Comparison of ENCODE assay signal across 28 cellular contexts in the genomic region with DNA sequence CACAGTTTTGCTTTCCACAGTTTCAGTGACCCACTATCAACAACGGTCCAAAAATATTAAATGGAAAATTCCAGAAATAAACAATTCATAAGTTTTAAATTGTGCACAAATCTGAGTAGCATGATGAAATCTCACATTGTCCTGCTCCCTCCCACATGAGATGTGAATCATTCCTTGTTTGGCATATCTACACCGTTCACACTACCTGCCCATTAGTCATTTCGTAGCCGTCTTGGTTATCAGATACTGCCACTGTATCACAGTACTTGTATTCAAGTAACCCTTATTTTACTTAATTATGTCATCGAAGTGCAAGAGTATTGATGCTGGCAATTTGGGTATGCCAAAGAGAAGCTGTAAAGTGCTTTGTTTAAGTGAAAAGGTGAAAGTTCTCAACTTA.
"Had no signal": no experiment of that assay in that cellular context is flagged by ENCODE, and none has a peak within 500 bp of the region (broad histone marks: within the 10 kb centered on the region; RNA-seq: fewer than 3 reads in every experiment).

No MANE protein-coding gene starts in this region.

- H3K27me3 Mint-ChIP-seq: activated CD8-positive, alpha-beta T cell treated with anti-CD3 and anti-CD28 coated beads for 36 hours; activated naive CD4-positive, alpha-beta T cell treated with anti-CD3 and anti-CD28 coated beads, Interleukin-2, amount 10 ng/mL, durations not matched to agents 7 days and 5 days; activated naive CD8-positive, alpha-beta T cell treated with anti-CD3 and anti-CD28 coated beads for 36 hours had no signal

- H3K27ac Mint-ChIP-seq: activated CD8-positive, alpha-beta T cell treated with anti-CD3 and anti-CD28 coated beads for 36 hours; activated naive CD4-positive, alpha-beta T cell treated with anti-CD3 and anti-CD28 coated beads, Interleukin-2, amount 10 ng/mL, durations not matched to agents 7 days and 5 days; activated naive CD8-positive, alpha-beta T cell treated with anti-CD3 and anti-CD28 coated beads for 36 hours; activated T-cell treated with anti-CD3 and anti-CD28 coated beads, Interleukin-2, amount 50 U/mL, for 72 hours; activated T-helper 2 cell treated with anti-CD3 and anti-CD28 coated beads, Interferon-gamma antibody, Interleukin-2, Interleukin-4, amounts not matched to agents 10 μg/mL and 5 μg/mL and 100 μg/mL, durations not matched to agents 14 hours and 24 hours and 36 hours; T-helper 1 cell treated with Interleukin-12 subunit alpha and Interleukin-12 subunit beta and Interleukin-4 antibody, amounts not matched to agents 30 μg/mL and 1 μg/mL, for 36 hours had no signal

- H3K27me3 ChIP-seq: brain microvascular endothelial cell, SJSA1 had no signal

- H3K4me3 Mint-ChIP-seq: activated CD8-positive, alpha-beta T cell treated with anti-CD3 and anti-CD28 coated beads for 36 hours; activated naive CD4-positive, alpha-beta T cell treated with anti-CD3 and anti-CD28 coated beads, Interleukin-2, amount 10 ng/mL, durations not matched to agents 7 days and 5 days; activated naive CD8-positive, alpha-beta T cell treated with anti-CD3 and anti-CD28 coated beads for 36 hours; activated T-cell treated with anti-CD3 and anti-CD28 coated beads, Interleukin-2, amount 50 U/mL, for 72 hours; T-helper 1 cell treated with Interleukin-12 subunit alpha and Interleukin-12 subunit beta and Interleukin-4 antibody, amounts not matched to agents 30 μg/mL and 1 μg/mL, for 36 hours had no signal

- ATAC-seq: activated CD4-positive, CD25-positive, alpha-beta regulatory T cell treated with anti-CD3 and anti-CD28 coated beads, Interleukin-2, amount 50 U/mL, for 24 hours; activated CD8-positive, alpha-beta T cell treated with anti-CD3 and anti-CD28 coated beads for 36 hours; activated T-cell treated with anti-CD3 and anti-CD28 coated beads, Interleukin-2, amount 50 U/mL, for 72 hours; Panc1; SK-N-SH treated with all-trans-retinoic acid at 6 μM for 48 hours had no signal

- H3K9me3 Mint-ChIP-seq: activated CD8-positive, alpha-beta T cell treated with anti-CD3 and anti-CD28 coated beads for 36 hours; activated naive CD4-positive, alpha-beta T cell treated with anti-CD3 and anti-CD28 coated beads, Interleukin-2, amount 10 ng/mL, durations not matched to agents 7 days and 5 days; activated naive CD8-positive, alpha-beta T cell treated with anti-CD3 and anti-CD28 coated beads for 36 hours; activated T-helper 2 cell treated with anti-CD3 and anti-CD28 coated beads, Interferon-gamma antibody, Interleukin-2, Interleukin-4, amounts not matched to agents 10 μg/mL and 5 μg/mL and 100 μg/mL, durations not matched to agents 14 hours and 24 hours and 36 hours had no signal

- H3K36me3 Mint-ChIP-seq: activated naive CD4-positive, alpha-beta T cell treated with anti-CD3 and anti-CD28 coated beads, Interleukin-2, amount 10 ng/mL, durations not matched to agents 7 days and 5 days; activated naive CD8-positive, alpha-beta T cell treated with anti-CD3 and anti-CD28 coated beads for 36 hours had no signal

- DNase-seq: activated CD4-positive, alpha-beta T cell treated with anti-CD3 and anti-CD28 coated beads for 4 hours; activated CD8-positive, alpha-beta memory T cell treated with anti-CD3 and anti-CD28 coated beads, Interleukin-2, amount 50 U/mL, for 4 hours; activated CD8-positive, alpha-beta T cell treated with anti-CD3 and anti-CD28 coated beads for 36 hours; activated gamma-delta T cell treated with Interleukin-2 at 50 U/mL for 16 hours; activated naive CD4-positive, alpha-beta T cell treated with anti-CD3 and anti-CD28 coated beads, Interleukin-2, amount 10 ng/mL, durations not matched to agents 7 days and 5 days; activated naive CD8-positive, alpha-beta T cell treated with anti-CD3 and anti-CD28 coated beads for 36 hours; activated T-cell treated with anti-CD3 and anti-CD28 coated beads, Interleukin-2, amount 50 U/mL, for 72 hours; brain microvascular endothelial cell; caudate nucleus; Kasumi-1; KBM-7; NCI-H1048; NCI-H146; NCI-H187 treated with DMSO at 0.1 percent for 48 hours; NCI-H2107; NCI-H2171 treated with DMSO at 0.1 percent for 48 hours; NCI-H345; NCI-H510A; NCI-H526 treated with DMSO at 0.1 percent for 48 hours; NCI-H82; RPMI8226; SHP77 had no signal

- H3K4me1 Mint-ChIP-seq: activated naive CD4-positive, alpha-beta T cell treated with anti-CD3 and anti-CD28 coated beads, Interleukin-2, amount 10 ng/mL, durations not matched to agents 7 days and 5 days; activated naive CD8-positive, alpha-beta T cell treated with anti-CD3 and anti-CD28 coated beads for 36 hours had no signal

- H3K4me3 ChIP-seq: SJSA1 had no signal

- H3K36me3 ChIP-seq: brain microvascular endothelial cell, SJSA1 had no signal

- H3K9me3 ChIP-seq: SJSA1 had no signal

- H3K27ac ChIP-seq: brain microvascular endothelial cell, SJSA1 had no signal

- H3K4me1 ChIP-seq: SJSA1 had no signal
